In the genomic region with DNA sequence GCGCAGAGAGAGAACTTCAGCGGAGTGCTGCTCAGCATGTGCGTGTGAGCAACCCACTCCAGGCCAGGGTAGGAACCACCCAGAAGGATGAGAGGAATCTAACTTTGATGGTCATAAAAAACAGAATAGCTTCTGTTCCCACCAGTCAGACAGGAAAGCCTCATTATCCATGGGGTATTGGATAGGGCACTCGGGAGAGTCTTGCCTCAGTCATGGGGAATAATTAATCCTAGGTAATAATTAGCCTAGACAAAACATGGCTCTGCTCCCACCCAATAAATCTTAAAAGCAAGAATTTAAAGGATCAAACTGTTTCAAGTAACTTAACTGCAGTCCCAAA, we compare ENCODE assay signal across 11 cellular contexts. TPM values are rescaled to one million over a fixed set of nuclear protein-coding genes. Genes with fewer than 3 reads are reported as not detected.
DNase-seq lines count a peak whose midpoint lies in the region; ATAC-seq, FAIRE-seq and TF ChIP-seq lines count a peak whose summit lies in the region.
"Had no signal": no experiment of that assay in that cellular context is flagged by ENCODE, and none has a peak within 500 bp of the region (broad histone marks: within the 10 kb centered on the region; RNA-seq: fewer than 3 reads in every experiment).

No MANE protein-coding gene starts in this region.

- no peak for FAIRE-seq in urothelium cell line (lab: Jason Lieb, UNC)
- FAIRE-seq: colon had no signal

- H3K27me3 ChIP-seq in left lung (no peaks in the 10 kb centered on the region), skeletal muscle tissue (ENCODE audit: control insufficient read depth in 3 of 3, insufficient read depth in 3 of 3, low read length in 3 of 3) (no peaks in the 10 kb centered on the region)

- peak overlapping the region; percentile 25 for H3K4me3 ChIP-seq in HFF-Myc (replicated peaks; ENCODE audit: low read depth, low read length)
- peak overlapping the region; percentile 51 for H3K4me3 ChIP-seq in choroid plexus epithelial cell (ENCODE audit: low read depth, low read length)
- H3K4me3 ChIP-seq in left lung, result peak overlapping the region; percentile 5 to 26
- peak overlapping the region; percentile 22 to 63 (median 58) for H3K4me3 ChIP-seq in skeletal muscle tissue (ENCODE audit: low read length in 3 of 3)

- DNase-seq in HFF-Myc (ENCODE audit: extremely low read depth, low read depth), result no peak
- DNase-seq in choroid plexus epithelial cell (ENCODE audit: low read depth), result no peak
- DNase-seq in left lung, result no peak
- DNase-seq in urothelium cell line (ENCODE audit: low spot score), result no peak

- H3K9me3 ChIP-seq in left lung (no peaks in the 10 kb centered on the region), skeletal muscle tissue (ENCODE audit: control insufficient read depth in 3 of 3, low read length in 3 of 3) (no peaks in the 10 kb centered on the region)
- H3K9me3 ChIP-seq: SK-N-SH had no signal

- intact Hi-C loops in left lung (cut with DNase I), result no loop called here

- H3K36me3 ChIP-seq in left lung, result no peaks in the 10 kb centered on the region
- no peaks in the 10 kb centered on the region for H3K36me3 ChIP-seq in skeletal muscle tissue (ENCODE audit: control insufficient read depth in 3 of 3, insufficient read depth in 3 of 3, low read length in 3 of 3)

- H3K9ac ChIP-seq in skeletal muscle tissue (ENCODE audit: low read depth in 1 of 3, low read length in 3 of 3), result peak overlapping the region in 1 of 3 donors; percentile 54
- H3K9ac ChIP-seq: SK-N-SH had no signal

- H3K4me1 ChIP-seq in left lung (peaks cover 0 to 13% of the 10 kb centered on the region in 2 donors), skeletal muscle tissue (ENCODE audit: control insufficient read depth in 3 of 3, insufficient read depth in 3 of 3, low read length in 3 of 3) (peaks cover 0 to 9% (median 4%) of the 10 kb centered on the region in 3 donors)

- ATAC-seq in left lung (no peak), HG03159 (IDR thresholded peaks at IDR 0.05; ENCODE audit: unreplicated experiment) (no peak), GM21526 (IDR thresholded peaks at IDR 0.05; ENCODE audit: low FRiP score, unreplicated experiment) (no peak), HG02973 (IDR thresholded peaks at IDR 0.05; ENCODE audit: unreplicated experiment) (no peak)

- H3K27ac ChIP-seq in left lung, result no peak overlapping the region
- H3K27ac ChIP-seq in skeletal muscle tissue (ENCODE audit: low read depth, low read length), result no peak overlapping the region

- TF ChIP-seq CTCF in HFF-Myc (IDR thresholded peaks at IDR 0.05; ENCODE audit: low read depth, low read length, missing control alignments) (no peak), choroid plexus epithelial cell (conservative IDR thresholded peaks at IDR 0.05; ENCODE audit: low read depth, low read length) (no peak), left lung (IDR thresholded peaks at IDR 0.05) (no peak)

RNA-seq across cellular contexts. Expression of gene LDLRAD1, which starts 35.3 kb away (rescaled TPM):
- total RNA-seq in left lung, result 1 to 10 TPM in 1 of 2 donors, not detected in 1; 6.5 TPM
- not detected for total RNA-seq in skeletal muscle tissue
- total RNA-seq: mononuclear cell had no signal

RNA-seq across cellular contexts. Expression of gene LRRC42, which starts 36.6 kb away (rescaled TPM):
- total RNA-seq in left lung (10 to 100 TPM; 18.0 to 21.9 TPM), skeletal muscle tissue (14.1 TPM)

RNA-seq across cellular contexts. Expression of gene IFT25, which starts 37.2 kb away (rescaled TPM):
- total RNA-seq in left lung, result 10 to 100 TPM; 22.3 to 26.1 TPM
- 13.6 TPM for total RNA-seq in skeletal muscle tissue
